22 cellular contexts compared by ENCODE assay signal in the genomic region with DNA sequence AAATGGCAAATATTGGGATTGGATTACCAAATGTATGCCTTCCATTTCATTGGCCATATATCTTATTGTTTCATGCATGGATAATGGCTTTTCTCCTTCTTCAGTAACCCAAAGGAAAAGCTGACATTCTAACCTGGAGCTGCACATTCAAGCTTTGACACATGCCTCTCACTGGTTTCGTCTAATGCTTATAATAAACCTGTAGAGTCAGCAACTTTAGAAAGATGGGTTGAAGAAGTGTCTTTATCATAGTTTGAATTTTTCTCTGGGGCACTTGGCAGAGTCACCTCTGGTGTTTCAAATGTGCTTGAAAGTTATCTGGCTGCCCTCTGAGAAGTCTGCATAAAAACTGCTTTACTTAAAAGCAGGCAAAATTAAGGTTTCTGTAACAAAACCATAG. TPM values are rescaled to one million over a fixed set of nuclear protein-coding genes. Genes with fewer than 3 reads are reported as not detected.
DNase-seq lines count a peak whose midpoint lies in the region; ATAC-seq, FAIRE-seq and TF ChIP-seq lines count a peak whose summit lies in the region.
"Had no signal": no experiment of that assay in that cellular context is flagged by ENCODE, and none has a peak within 500 bp of the region (broad histone marks: within the 10 kb centered on the region; RNA-seq: fewer than 3 reads in every experiment).

No MANE protein-coding gene starts in this region.

- CTCF ChIA-PET in A549 (lab: Yijun Ruan, JAX) (no interaction called here), K562 (lab: Yijun Ruan, JAX; ENCODE audit: low intra/inter-chr PET ratio) (interaction anchor here (0.7 kb wide), 1 partner anchor 49 kb away, joined by 3 read pairs; no protein-coding TSS in a partner anchor)

- no peak overlapping the region for H2AFZ ChIP-seq in MM.1S (ENCODE audit: low read length)
- no peak overlapping the region for H2AFZ ChIP-seq in K562 (ENCODE audit: low read depth, low read length)

- H3K4me1 ChIP-seq in A549: no peaks in the 10 kb centered on the region
- H3K4me1 ChIP-seq in MM.1S (ENCODE audit: low read length): peaks cover 8% of the 10 kb centered on the region; the same call in 1 of the 2 replicates
- peaks cover 0 to 4% of the 10 kb centered on the region in 2 experiments; a peak in 3 of 5 replicates for H3K4me1 ChIP-seq in K562 (replicated peaks in 1 of 2; ENCODE audit: control insufficient read depth in 2 of 2, insufficient read depth in 2 of 2, low read length in 2 of 2)
- H3K4me1 ChIP-seq: BLaER1 treated with 17β-estradiol and CSF1 and Interleukin-3, amounts not matched to agents 10 nM and 100 nM; Caco-2 had no signal

- no peaks in the 10 kb centered on the region for H3K9me1 ChIP-seq in K562 (ENCODE audit: control insufficient read depth, insufficient read depth, low read length)

- H3K4me3 ChIP-seq in A549 (no peak overlapping the region), MM.1S (ENCODE audit: low read length) (no peak overlapping the region), K562 (no peak overlapping the region)
- H3K4me3 ChIP-seq: BLaER1 treated with 17β-estradiol and CSF1 and Interleukin-3, amounts not matched to agents 10 nM and 100 nM had no signal

- no TSS peak for BruUV-seq in K562 (replicated peaks; lab: Mats Ljungman, UMichigan)

- H3K27ac ChIP-seq in A549 (no peak overlapping the region), MM.1S (ENCODE audit: low read length) (no peak overlapping the region), K562 (ENCODE audit: extremely low read depth, low read depth, low read length) (no peak overlapping the region)
- H3K27ac ChIP-seq: BLaER1 treated with 17β-estradiol and CSF1 and Interleukin-3, amounts not matched to agents 10 nM and 100 nM; C4-2B had no signal

- ATAC-seq in A549: no peak
- ATAC-seq in K562: no peak
- ATAC-seq in HG02885 (IDR thresholded peaks at IDR 0.05; ENCODE audit: poor library complexity, unreplicated experiment): no peak
- ATAC-seq: CD8-positive, alpha-beta T cell had no signal

- intact Hi-C loops in K562 (cut with micrococcal nuclease): no loop called here

- H3K9ac ChIP-seq in MM.1S (ENCODE audit: low read length): no peak overlapping the region
- H3K9ac ChIP-seq in K562 (ENCODE audit: insufficient read depth in 1 of 2, low read depth in 2 of 2, low read length in 2 of 2): no peak overlapping the region
- H3K9ac ChIP-seq: BLaER1 treated with 17β-estradiol and CSF1 and Interleukin-3, amounts not matched to agents 10 nM and 100 nM had no signal

- POLR2A ChIA-PET in A549 (lab: Yijun Ruan, JAX) (no interaction called here), K562 (lab: Yijun Ruan, JAX) (interaction anchor here (0.6 to 1.2 kb wide), 2 partner anchors 11 to 28 kb away, joined by 3 to 4 read pairs; no protein-coding TSS in a partner anchor)

- 8% methylated on average over 1 of the region's 1 CpG for WGBS in A549 (ENCODE audit: missing lambda C conversion rate)
- 21% methylated on average over 1 of the region's 1 CpG for WGBS in K562 (ENCODE audit: insufficient coverage, low coverage, missing lambda C conversion rate)

- H4K20me1 ChIP-seq in MM.1S (ENCODE audit: insufficient read depth, low read length) (no peaks in the 10 kb centered on the region), K562 (replicated peaks; ENCODE audit: control insufficient read depth, insufficient read depth, low read length) (no peaks in the 10 kb centered on the region)
- H4K20me1 ChIP-seq: BLaER1 treated with 17β-estradiol and CSF1 and Interleukin-3, amounts not matched to agents 10 nM and 100 nM had no signal

- TF ChIP-seq EP300 in A549 (IDR thresholded peaks at IDR 0.05): no peak
- TF ChIP-seq EP300 in K562 (IDR thresholded peaks at IDR 0.05; ENCODE audit: low read length): no peak

- H3K79me2 ChIP-seq in MM.1S (ENCODE audit: low read length) (no peaks in the 10 kb centered on the region), K562 (ENCODE audit: control insufficient read depth, insufficient read depth, low read length) (peaks cover 9% of the 10 kb centered on the region)

- TF ChIP-seq CTCF in A549 (IDR thresholded peaks at IDR 0.05) (no peak), MM.1S (IDR thresholded peaks at IDR 0.05; ENCODE audit: low read length) (no peak), K562 (IDR thresholded peaks at IDR 0.05 in 2 of 3, conservative IDR thresholded peaks at IDR 0.05 in 1 of 3; ENCODE audit: insufficient read depth in 2 of 3, low read depth in 1 of 3, low read length in 3 of 3) (no peak)

- DNase-seq in NCI-H510A treated with DMSO at 0.1 percent for 48 hours (lab: John Stamatoyannopoulos, UW) (peak; percentile 32), NCI-H510A (lab: John Stamatoyannopoulos, UW) (no peak), A549 (ENCODE audit: low read depth in 1 of 2, low spot score in 1 of 2) (no peak), MM.1S (peak; percentile 36), K562 (ENCODE audit: extremely low read depth in 1 of 4, low spot score in 3 of 4) (no peak), NOMO-1 treated with dmso at 0.1 percent for 144 hours (lab: John Stamatoyannopoulos, UW; ENCODE audit: unreplicated experiment) (no peak)
- DNase-seq: 8988T; AML-193; Caco-2; Calu3; CD4-positive, alpha-beta T cell; CD8-positive, alpha-beta T cell; DMS79 treated with DMSO at 0.1 percent for 48 hours; GF-D8 had no signal

- in situ Hi-C loops in K562 (cut with MboI): no loop called here

- no peak for TF ChIP-seq POLR2A in A549 (IDR thresholded peaks at IDR 0.05; ENCODE audit: low read length)
- no peak for TF ChIP-seq POLR2A in K562 (conservative IDR thresholded peaks at IDR 0.05)

- H3K9me2 ChIP-seq in MM.1S (replicated peaks; ENCODE audit: insufficient read depth, low read length): no peaks in the 10 kb centered on the region

- no peaks in the 10 kb centered on the region for H3F3A ChIP-seq in MM.1S (ENCODE audit: insufficient read depth, low read length)

- H3K9me3 ChIP-seq in A549 (no peaks in the 10 kb centered on the region), MM.1S (replicated peaks; ENCODE audit: insufficient read depth, low read length) (no peaks in the 10 kb centered on the region), K562 (replicated peaks; ENCODE audit: control insufficient read depth, insufficient read depth, low read depth, low read length) (no peaks in the 10 kb centered on the region)
- H3K9me3 ChIP-seq: Caco-2 had no signal

- H3K27me3 ChIP-seq in MM.1S (replicated peaks; ENCODE audit: insufficient read depth, low read length) (no peaks in the 10 kb centered on the region), K562 (ENCODE audit: control insufficient read depth in 2 of 2, insufficient read depth in 2 of 2, low read length in 2 of 2) (no peaks in the 10 kb centered on the region)
- H3K27me3 ChIP-seq: BLaER1 treated with 17β-estradiol and CSF1 and Interleukin-3, amounts not matched to agents 10 nM and 100 nM had no signal

- H3K4me2 ChIP-seq in A549: no peak overlapping the region
- no peak overlapping the region for H3K4me2 ChIP-seq in MM.1S (ENCODE audit: low read depth, low read length)
- no peak overlapping the region for H3K4me2 ChIP-seq in K562 (ENCODE audit: insufficient read depth, low read length)
- H3K4me2 ChIP-seq: BLaER1 treated with 17β-estradiol and CSF1 and Interleukin-3, amounts not matched to agents 10 nM and 100 nM had no signal

- FAIRE-seq in A549 (lab: Jason Lieb, UNC): no peak
- FAIRE-seq in K562 (lab: Jason Lieb, UNC): peak; percentile 81
- FAIRE-seq: D721Med, G401.6, GM12891, GM18507, GM19239 had no signal

- TF ChIP-seq RAD21 in A549 (conservative IDR thresholded peaks at IDR 0.05 in 1 of 2, IDR thresholded peaks at IDR 0.05 in 1 of 2) (no peak), K562 (CRISPR knock-in tag; conservative IDR thresholded peaks at IDR 0.05 in 1 of 2, IDR thresholded peaks at IDR 0.05 in 1 of 2) (no peak)

- H3K36me3 ChIP-seq in MM.1S (replicated peaks; ENCODE audit: insufficient read depth, low read length) (no peaks in the 10 kb centered on the region), K562 (ENCODE audit: control insufficient read depth, insufficient read depth, low read length) (no peaks in the 10 kb centered on the region)

TF ChIP-seq in K562, 482 proteins besides CTCF, POLR2A, EP300 and RAD21 (continues in another document):
- TF ChIP-seq C11orf30 (IDR thresholded peaks at IDR 0.05; ENCODE audit: low read depth) (peak; percentile 50), MAFG (tag; conservative IDR thresholded peaks at IDR 0.05) (0 out of 2 replicates have a peak, but pooled peaks have one; percentile 12), MAFF (IDR thresholded peaks at IDR 0.05; ENCODE audit: low read length) (peak; percentile 24; the same call in 1 of the 2 replicates)

RNA-seq across cellular contexts. Expression of gene GOLGA8A, which starts 55.4 kb away (rescaled TPM):
- 15.6 and 16.4 TPM in 2 replicates for polyA plus RNA-seq in A549 (2011; rRNA removed)
- polyA plus RNA-seq in A549 (2012; cell fraction: cytosol; rRNA removed): 4.5 and 4.7 TPM in 2 replicates
- 39.1 and 43.9 TPM in 2 replicates for polyA plus RNA-seq in A549 (2012; cell fraction: nucleus; rRNA removed)
- polyA plus RNA-seq in A549 (2017; fragmentation: RNase III; extraction: RNeasy Plus Mini Kit Qiagen cat#74134 plus additional on column Dnase treatment): 11.7 to 13.9 TPM (median 12.6 TPM) in 3 replicates
- 4.5 and 4.6 TPM in 2 replicates for polyA minus RNA-seq in A549 (2011; rRNA and poly(A)+ RNA removed)
- 252 and 601 TPM in 2 replicates for total RNA-seq in K562 (2011; cell fraction: chromatin; rRNA removed; ENCODE audit: low replicate concordance)
- total RNA-seq in K562 (2011; cell fraction: nucleolus; rRNA removed): 93.6 and 128 TPM in 2 replicates
- 217 and 228 TPM in 2 replicates for total RNA-seq in K562 (2011; cell fraction: nucleoplasm; rRNA removed)
- 34.6 and 35.3 TPM in 2 replicates for total RNA-seq in K562 (2014; rRNA removed)
- 55.9 and 56.3 TPM in 2 replicates for total RNA-seq in K562 (2014; rRNA removed; fragmentation: Illumina TruSeq; extraction: Trizol)
- total RNA-seq in K562 (2015; rRNA removed; fragmentation: Illumina TruSeq; extraction: Trizol): 48.3 and 52.6 TPM in 2 replicates
- 77.0 and 86.3 TPM in 2 replicates for total RNA-seq in K562 (2021)
- polyA plus RNA-seq in K562 (2011; rRNA removed): 98.9 and 99.2 TPM in 2 replicates
- polyA plus RNA-seq in K562 (2011; cell fraction: cytosol; rRNA removed): 6.2 and 17.2 TPM in 2 replicates
- 364 and 408 TPM in 2 replicates for polyA plus RNA-seq in K562 (2011; cell fraction: nucleus; rRNA removed)
- 77.0 and 141 TPM in 2 replicates for polyA plus RNA-seq in K562 (2012)
- 65.7 and 82.7 TPM in 2 replicates for polyA plus RNA-seq in K562 (2014; fragmentation: Illumina TruSeq; extraction: Trizol)
- 10 to 100 TPM; 11.2 to 12.4 TPM for polyA plus RNA-seq in K562 (2014; fragmentation: Nextera tagmentation; extraction: Ambion mirVana)
- 144 and 191 TPM in 2 replicates for polyA plus RNA-seq in K562 (2014; rRNA removed)
- polyA minus RNA-seq in K562 (2011; rRNA and poly(A)+ RNA removed): 17.0 and 17.2 TPM in 2 replicates
- polyA minus RNA-seq in K562 (2011; cell fraction: cytosol; rRNA and poly(A)+ RNA removed): 5.7 and 7.8 TPM in 2 replicates
- polyA minus RNA-seq in K562 (2011; cell fraction: nucleus; rRNA and poly(A)+ RNA removed): 45.1 and 69.5 TPM in 2 replicates

Comparison
In these comparisons a context has a peak if more than half of its experiments do, and no peak if none do; other contexts are left out.
1. DNase-seq: peak in NCI-H510A treated with DMSO at 0.1 percent for 48 hours (single experiment) and MM.1S (single experiment); none in NCI-H510A (single experiment), A549 (0 of 2), K562 (0 of 4) and NOMO-1 treated with dmso at 0.1 percent for 144 hours (single experiment).